1 cellular context compared by ENCODE assay signal in the genomic region with DNA sequence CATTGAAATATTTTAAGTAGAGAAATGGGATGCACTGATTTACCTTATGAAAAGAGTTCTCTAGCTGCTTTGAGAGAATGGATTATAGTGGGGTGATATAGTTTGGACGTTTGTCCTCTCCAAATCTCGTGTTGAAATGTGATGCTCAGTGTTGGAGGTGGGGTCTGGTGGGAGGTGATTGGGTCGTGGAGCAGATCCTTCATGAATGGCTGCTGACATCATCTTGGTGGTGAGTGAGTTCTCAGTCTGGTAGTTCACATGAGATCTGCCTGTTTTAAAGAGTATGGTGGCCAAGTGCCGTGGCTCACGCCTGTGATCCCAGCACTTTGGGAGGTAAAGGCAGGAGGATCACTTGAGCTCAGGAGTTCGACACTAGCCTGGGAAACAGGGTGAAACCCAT.
TF ChIP-seq lines count a peak whose summit lies in the region.

No MANE protein-coding gene starts in this region.

TF ChIP-seq in H1, 55 proteins besides CTCF, POLR2A, EP300 and RAD21:
- TF ChIP-seq SIX5 (IDR thresholded peaks at IDR 0.05; ENCODE audit: low read depth, low read length) (no peak), KDM1A (IDR thresholded peaks at IDR 0.05; ENCODE audit: borderline replicate concordance, low read length) (no peak), NRF1 (IDR thresholded peaks at IDR 0.05; ENCODE audit: low read depth, low read length) (no peak), SUZ12 (IDR thresholded peaks at IDR 0.05; ENCODE audit: low read length) (no peak), SP1 (IDR thresholded peaks at IDR 0.05; ENCODE audit: low read depth, low read length) (no peak), GABPA (IDR thresholded peaks at IDR 0.05; ENCODE audit: borderline replicate concordance, insufficient read depth, low read length) (no peak), TAF7 (optimal IDR thresholded peaks at IDR 0.05; ENCODE audit: borderline replicate concordance, low read depth, low read length) (no peak), JUND (IDR thresholded peaks at IDR 0.05; ENCODE audit: low read length) (no peak), JUN (IDR thresholded peaks at IDR 0.05; ENCODE audit: low read depth, low read length) (no peak), YY1 (IDR thresholded peaks at IDR 0.05; ENCODE audit: low read depth, low read length) (no peak), RBBP5 (IDR thresholded peaks at IDR 0.05; ENCODE audit: borderline replicate concordance, low read depth, low read length) (no peak), EZH2 (IDR thresholded peaks at IDR 0.05; ENCODE audit: low read depth, low read length, severe bottlenecking) (no peak), EGR1 (IDR thresholded peaks at IDR 0.05; ENCODE audit: borderline replicate concordance, low read depth, low read length) (no peak), RFX5 (IDR thresholded peaks at IDR 0.05; ENCODE audit: borderline replicate concordance, low read depth, low read length) (no peak), TAF1 (IDR thresholded peaks at IDR 0.05; ENCODE audit: low read depth, low read length) (no peak), KDM4A (IDR thresholded peaks at IDR 0.05; ENCODE audit: low read depth, low read length, severe bottlenecking) (no peak), NANOG (IDR thresholded peaks at IDR 0.05; ENCODE audit: insufficient read depth, low read depth, low read length, poor library complexity, severe bottlenecking) (no peak)
- TF ChIP-seq, protein P1, sequence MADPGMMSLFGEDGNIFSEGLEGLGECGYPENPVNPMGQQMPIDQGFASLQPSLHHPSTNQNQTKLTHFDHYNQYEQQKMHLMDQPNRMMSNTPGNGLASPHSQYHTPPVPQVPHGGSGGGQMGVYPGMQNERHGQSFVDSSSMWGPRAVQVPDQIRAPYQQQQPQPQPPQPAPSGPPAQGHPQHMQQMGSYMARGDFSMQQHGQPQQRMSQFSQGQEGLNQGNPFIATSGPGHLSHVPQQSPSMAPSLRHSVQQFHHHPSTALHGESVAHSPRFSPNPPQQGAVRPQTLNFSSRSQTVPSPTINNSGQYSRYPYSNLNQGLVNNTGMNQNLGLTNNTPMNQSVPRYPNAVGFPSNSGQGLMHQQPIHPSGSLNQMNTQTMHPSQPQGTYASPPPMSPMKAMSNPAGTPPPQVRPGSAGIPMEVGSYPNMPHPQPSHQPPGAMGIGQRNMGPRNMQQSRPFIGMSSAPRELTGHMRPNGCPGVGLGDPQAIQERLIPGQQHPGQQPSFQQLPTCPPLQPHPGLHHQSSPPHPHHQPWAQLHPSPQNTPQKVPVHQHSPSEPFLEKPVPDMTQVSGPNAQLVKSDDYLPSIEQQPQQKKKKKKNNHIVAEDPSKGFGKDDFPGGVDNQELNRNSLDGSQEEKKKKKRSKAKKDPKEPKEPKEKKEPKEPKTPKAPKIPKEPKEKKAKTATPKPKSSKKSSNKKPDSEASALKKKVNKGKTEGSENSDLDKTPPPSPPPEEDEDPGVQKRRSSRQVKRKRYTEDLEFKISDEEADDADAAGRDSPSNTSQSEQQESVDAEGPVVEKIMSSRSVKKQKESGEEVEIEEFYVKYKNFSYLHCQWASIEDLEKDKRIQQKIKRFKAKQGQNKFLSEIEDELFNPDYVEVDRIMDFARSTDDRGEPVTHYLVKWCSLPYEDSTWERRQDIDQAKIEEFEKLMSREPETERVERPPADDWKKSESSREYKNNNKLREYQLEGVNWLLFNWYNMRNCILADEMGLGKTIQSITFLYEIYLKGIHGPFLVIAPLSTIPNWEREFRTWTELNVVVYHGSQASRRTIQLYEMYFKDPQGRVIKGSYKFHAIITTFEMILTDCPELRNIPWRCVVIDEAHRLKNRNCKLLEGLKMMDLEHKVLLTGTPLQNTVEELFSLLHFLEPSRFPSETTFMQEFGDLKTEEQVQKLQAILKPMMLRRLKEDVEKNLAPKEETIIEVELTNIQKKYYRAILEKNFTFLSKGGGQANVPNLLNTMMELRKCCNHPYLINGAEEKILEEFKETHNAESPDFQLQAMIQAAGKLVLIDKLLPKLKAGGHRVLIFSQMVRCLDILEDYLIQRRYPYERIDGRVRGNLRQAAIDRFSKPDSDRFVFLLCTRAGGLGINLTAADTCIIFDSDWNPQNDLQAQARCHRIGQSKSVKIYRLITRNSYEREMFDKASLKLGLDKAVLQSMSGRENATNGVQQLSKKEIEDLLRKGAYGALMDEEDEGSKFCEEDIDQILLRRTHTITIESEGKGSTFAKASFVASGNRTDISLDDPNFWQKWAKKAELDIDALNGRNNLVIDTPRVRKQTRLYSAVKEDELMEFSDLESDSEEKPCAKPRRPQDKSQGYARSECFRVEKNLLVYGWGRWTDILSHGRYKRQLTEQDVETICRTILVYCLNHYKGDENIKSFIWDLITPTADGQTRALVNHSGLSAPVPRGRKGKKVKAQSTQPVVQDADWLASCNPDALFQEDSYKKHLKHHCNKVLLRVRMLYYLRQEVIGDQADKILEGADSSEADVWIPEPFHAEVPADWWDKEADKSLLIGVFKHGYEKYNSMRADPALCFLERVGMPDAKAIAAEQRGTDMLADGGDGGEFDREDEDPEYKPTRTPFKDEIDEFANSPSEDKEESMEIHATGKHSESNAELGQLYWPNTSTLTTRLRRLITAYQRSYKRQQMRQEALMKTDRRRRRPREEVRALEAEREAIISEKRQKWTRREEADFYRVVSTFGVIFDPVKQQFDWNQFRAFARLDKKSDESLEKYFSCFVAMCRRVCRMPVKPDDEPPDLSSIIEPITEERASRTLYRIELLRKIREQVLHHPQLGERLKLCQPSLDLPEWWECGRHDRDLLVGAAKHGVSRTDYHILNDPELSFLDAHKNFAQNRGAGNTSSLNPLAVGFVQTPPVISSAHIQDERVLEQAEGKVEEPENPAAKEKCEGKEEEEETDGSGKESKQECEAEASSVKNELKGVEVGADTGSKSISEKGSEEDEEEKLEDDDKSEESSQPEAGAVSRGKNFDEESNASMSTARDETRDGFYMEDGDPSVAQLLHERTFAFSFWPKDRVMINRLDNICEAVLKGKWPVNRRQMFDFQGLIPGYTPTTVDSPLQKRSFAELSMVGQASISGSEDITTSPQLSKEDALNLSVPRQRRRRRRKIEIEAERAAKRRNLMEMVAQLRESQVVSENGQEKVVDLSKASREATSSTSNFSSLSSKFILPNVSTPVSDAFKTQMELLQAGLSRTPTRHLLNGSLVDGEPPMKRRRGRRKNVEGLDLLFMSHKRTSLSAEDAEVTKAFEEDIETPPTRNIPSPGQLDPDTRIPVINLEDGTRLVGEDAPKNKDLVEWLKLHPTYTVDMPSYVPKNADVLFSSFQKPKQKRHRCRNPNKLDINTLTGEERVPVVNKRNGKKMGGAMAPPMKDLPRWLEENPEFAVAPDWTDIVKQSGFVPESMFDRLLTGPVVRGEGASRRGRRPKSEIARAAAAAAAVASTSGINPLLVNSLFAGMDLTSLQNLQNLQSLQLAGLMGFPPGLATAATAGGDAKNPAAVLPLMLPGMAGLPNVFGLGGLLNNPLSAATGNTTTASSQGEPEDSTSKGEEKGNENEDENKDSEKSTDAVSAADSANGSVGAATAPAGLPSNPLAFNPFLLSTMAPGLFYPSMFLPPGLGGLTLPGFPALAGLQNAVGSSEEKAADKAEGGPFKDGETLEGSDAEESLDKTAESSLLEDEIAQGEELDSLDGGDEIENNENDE (IDR thresholded peaks at IDR 0.05; ENCODE audit: insufficient replicate concordance, low read length), result no peak
- TF ChIP-seq, protein P2, sequence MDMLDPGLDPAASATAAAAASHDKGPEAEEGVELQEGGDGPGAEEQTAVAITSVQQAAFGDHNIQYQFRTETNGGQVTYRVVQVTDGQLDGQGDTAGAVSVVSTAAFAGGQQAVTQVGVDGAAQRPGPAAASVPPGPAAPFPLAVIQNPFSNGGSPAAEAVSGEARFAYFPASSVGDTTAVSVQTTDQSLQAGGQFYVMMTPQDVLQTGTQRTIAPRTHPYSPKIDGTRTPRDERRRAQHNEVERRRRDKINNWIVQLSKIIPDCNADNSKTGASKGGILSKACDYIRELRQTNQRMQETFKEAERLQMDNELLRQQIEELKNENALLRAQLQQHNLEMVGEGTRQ (IDR thresholded peaks at IDR 0.05; ENCODE audit: low read length), result no peak
